In genomic region chr9:121732886-121733285, GRCh38 we compare ENCODE assay signal across 20 cellular contexts.
DNase-seq lines count a peak whose midpoint lies in the region; ATAC-seq and TF ChIP-seq lines count a peak whose summit lies in the region.
"Had no signal": no experiment of that assay in that cellular context is flagged by ENCODE, and none has a peak within 500 bp of the region (broad histone marks: within the 10 kb centered on the region; RNA-seq: fewer than 3 reads in every experiment).

No MANE protein-coding gene starts in this region.

- ATAC-seq in DND-41 (ENCODE audit: insufficient read depth, low read depth), result 0 out of 3 replicates have a peak, but pooled peaks have one; percentile 29
- peak; percentile 79 for ATAC-seq in stimulated activated effector memory CD8-positive, alpha-beta T cell treated with anti-CD3 and anti-CD28 coated beads, Interleukin-12 subunit alpha, Interleukin-12 subunit beta, amount 100 ng/mL, for 72 hours
- no peak for ATAC-seq in GM18498 (IDR thresholded peaks at IDR 0.05; ENCODE audit: unreplicated experiment)
- ATAC-seq: sciatic nerve had no signal

- H3K79me2 ChIP-seq in DND-41 (ENCODE audit: insufficient read depth, low read length), result no peaks in the 10 kb centered on the region
- H3K79me2 ChIP-seq in hepatocyte, result peaks cover 65% of the 10 kb centered on the region
- peaks cover 74% of the 10 kb centered on the region for H3K79me2 ChIP-seq in SK-N-SH (ENCODE audit: insufficient read depth)

- H3K4me1 Mint-ChIP-seq in stimulated activated effector memory CD8-positive, alpha-beta T cell treated with anti-CD3 and anti-CD28 coated beads, Interleukin-12 subunit alpha, Interleukin-12 subunit beta, amount 100 ng/mL, for 72 hours, result peaks cover 61% of the 10 kb centered on the region

- no peaks in the 10 kb centered on the region for H3K36me3 ChIP-seq in DND-41 (ENCODE audit: insufficient read depth, low read length)
- no peaks in the 10 kb centered on the region for H3K36me3 ChIP-seq in KOPT-K1 (ENCODE audit: insufficient read depth, low read length)
- no peaks in the 10 kb centered on the region for H3K36me3 ChIP-seq in hepatocyte (replicated peaks; ENCODE audit: insufficient read depth, low read depth)
- H3K36me3 ChIP-seq in SK-N-SH (replicated peaks in 1 of 2; ENCODE audit: control insufficient read depth in 1 of 2, insufficient read depth in 2 of 2, low read length in 1 of 2), result no peaks in the 10 kb centered on the region
- no peaks in the 10 kb centered on the region for H3K36me3 ChIP-seq in SJCRH30
- H3K36me3 ChIP-seq: suprapubic skin had no signal

- TF ChIP-seq EP300 in SK-N-SH (IDR thresholded peaks at IDR 0.05; ENCODE audit: borderline replicate concordance in 1 of 2, low read depth in 1 of 2, low read length in 1 of 2), result no peak

- TF ChIP-seq RAD21 in SK-N-SH (IDR thresholded peaks at IDR 0.05; ENCODE audit: low read length), result no peak

- H3K9ac ChIP-seq in DND-41 (ENCODE audit: low read depth, low read length) (no peak overlapping the region), SK-N-SH (no peak overlapping the region)
- H3K9ac ChIP-seq: parathyroid adenoma had no signal

- H2AFZ ChIP-seq in DND-41 (ENCODE audit: low read depth, low read length), result no peak overlapping the region
- H2AFZ ChIP-seq in hepatocyte, result no peak overlapping the region
- no peak overlapping the region for H2AFZ ChIP-seq in SK-N-SH (ENCODE audit: low read depth)
- H2AFZ ChIP-seq: parathyroid adenoma, PC-9 had no signal

- H3K27me3 ChIP-seq in DND-41 (ENCODE audit: insufficient read depth, low read length, poor library complexity) (peaks cover 22% of the 10 kb centered on the region), hepatocyte (no peaks in the 10 kb centered on the region), SK-N-SH (ENCODE audit: insufficient read depth) (no peaks in the 10 kb centered on the region), SJCRH30 (no peaks in the 10 kb centered on the region)
- H3K27me3 ChIP-seq: suprapubic skin had no signal

- H3K4me3 ChIP-seq in DND-41 (ENCODE audit: low read depth in 1 of 2, low read length in 2 of 2), result no peak overlapping the region
- no peak overlapping the region for H3K4me3 ChIP-seq in hepatocyte
- no peak overlapping the region for H3K4me3 ChIP-seq in SK-N-SH (ENCODE audit: low read depth in 2 of 2, low read length in 1 of 2)
- no peak overlapping the region for H3K4me3 ChIP-seq in SJCRH30
- H3K4me3 ChIP-seq: PC-9, suprapubic skin had no signal

- CTCF ChIA-PET in SK-N-SH (lab: Yijun Ruan, JAX), result interaction anchor here (1.3 to 3.4 kb wide), 4 partner anchors 10 to 93 kb away, joined by 4 to 15 read pairs (median 8); no protein-coding TSS in a partner anchor

- H3K9me2 ChIP-seq in hepatocyte (replicated peaks; ENCODE audit: insufficient read depth) (no peaks in the 10 kb centered on the region), SK-N-SH (no peaks in the 10 kb centered on the region)

- H3K4me2 ChIP-seq in DND-41 (ENCODE audit: insufficient read depth, low read length), result no peak overlapping the region
- H3K4me2 ChIP-seq in hepatocyte, result no peak overlapping the region
- no peak overlapping the region for H3K4me2 ChIP-seq in SK-N-SH

- 83% methylated on average over 4 of the region's 4 CpGs for WGBS in hepatocyte (ENCODE audit: low lambda C conversion rate, missing lambda C conversion rate)
- 93% methylated on average over 4 of the region's 4 CpGs for WGBS in SK-N-SH (ENCODE audit: low lambda C conversion rate)

- H3F3A ChIP-seq in SK-N-SH (replicated peaks; ENCODE audit: insufficient read depth), result no peaks in the 10 kb centered on the region

- no peak overlapping the region; the same call in 1 of the 2 replicates for H3K27ac ChIP-seq in DND-41 (ENCODE audit: low read length)
- peak overlapping the region; percentile 72 for H3K27ac ChIP-seq in KOPT-K1 (ENCODE audit: low read depth, low read length, poor library complexity, severe bottlenecking)
- peak overlapping the region; percentile 53 for H3K27ac ChIP-seq in hepatocyte
- H3K27ac ChIP-seq in SK-N-SH (ENCODE audit: low read depth in 2 of 2, low read length in 1 of 2), result peak overlapping the region in 1 of 2 experiments; percentile 30; a peak in 1 of 4 replicates
- H3K27ac ChIP-seq in SJCRH30, result no peak overlapping the region
- H3K27ac ChIP-seq: parathyroid adenoma, PC-9, suprapubic skin had no signal

- H3K9me3 ChIP-seq in DND-41 (ENCODE audit: insufficient read depth, low read length, severe bottlenecking), result no peaks in the 10 kb centered on the region
- no peaks in the 10 kb centered on the region for H3K9me3 ChIP-seq in KOPT-K1 (ENCODE audit: insufficient read depth, low read length, poor library complexity, severe bottlenecking)
- H3K9me3 ChIP-seq in hepatocyte (ENCODE audit: low read depth), result no peaks in the 10 kb centered on the region
- no peaks in the 10 kb centered on the region for H3K9me3 ChIP-seq in SK-N-SH
- H3K9me3 ChIP-seq in SJCRH30 (replicated peaks), result no peaks in the 10 kb centered on the region
- H3K9me3 ChIP-seq: suprapubic skin had no signal

- H4K20me1 ChIP-seq in DND-41 (ENCODE audit: insufficient read depth, low read length), result peaks cover 10% of the 10 kb centered on the region; the same call in 1 of the 2 replicates
- H4K20me1 ChIP-seq in hepatocyte (ENCODE audit: insufficient read depth, poor library complexity, severe bottlenecking), result peaks cover 45% of the 10 kb centered on the region
- H4K20me1 ChIP-seq in SK-N-SH (ENCODE audit: insufficient read depth), result peaks cover 90% of the 10 kb centered on the region

- H3K9me3 Mint-ChIP-seq in stimulated activated effector memory CD8-positive, alpha-beta T cell treated with anti-CD3 and anti-CD28 coated beads, Interleukin-12 subunit alpha, Interleukin-12 subunit beta, amount 100 ng/mL, for 72 hours, result no peaks in the 10 kb centered on the region
- H3K9me3 Mint-ChIP-seq: activated T-cell treated with anti-CD3 and anti-CD28 coated beads, Interleukin-2, amount 50 U/mL, for 72 hours; endodermal cell; nephron had no signal

- H3K27ac Mint-ChIP-seq in stimulated activated effector memory CD8-positive, alpha-beta T cell treated with anti-CD3 and anti-CD28 coated beads, Interleukin-12 subunit alpha, Interleukin-12 subunit beta, amount 100 ng/mL, for 72 hours, result peak overlapping the region; percentile 81
- H3K27ac Mint-ChIP-seq: activated T-cell treated with anti-CD3 and anti-CD28 coated beads, Interleukin-2, amount 50 U/mL, for 72 hours had no signal

- 0 out of 2 replicates have a peak, but pooled peaks cover 8% of the 10 kb centered on the region for H3K4me1 ChIP-seq in DND-41 (ENCODE audit: insufficient read depth, low read length)
- peaks cover 27% of the 10 kb centered on the region for H3K4me1 ChIP-seq in hepatocyte (ENCODE audit: insufficient read depth)
- peaks cover 5 to 73% of the 10 kb centered on the region in 2 experiments; a peak in 2 of 4 replicates for H3K4me1 ChIP-seq in SK-N-SH (ENCODE audit: control insufficient read depth in 1 of 2, insufficient read depth in 2 of 2, low read depth in 1 of 2, low read length in 1 of 2)
- peaks cover 22% of the 10 kb centered on the region for H3K4me1 ChIP-seq in SJCRH30

- TF ChIP-seq CTCF in DND-41 (IDR thresholded peaks at IDR 0.05; ENCODE audit: borderline replicate concordance, extremely low read depth, low read length, poor library complexity, severe bottlenecking), result no peak
- TF ChIP-seq CTCF in hepatocyte (IDR thresholded peaks at IDR 0.05; ENCODE audit: poor library complexity), result no peak
- TF ChIP-seq CTCF in SK-N-SH (IDR thresholded peaks at IDR 0.05), result no peak

- no peaks in the 10 kb centered on the region for H3K36me3 Mint-ChIP-seq in stimulated activated effector memory CD8-positive, alpha-beta T cell treated with anti-CD3 and anti-CD28 coated beads, Interleukin-12 subunit alpha, Interleukin-12 subunit beta, amount 100 ng/mL, for 72 hours

- POLR2A ChIA-PET in SK-N-SH (lab: Yijun Ruan, JAX), result no interaction called here

- DNase-seq in DND-41 (no peak), hepatocyte (ENCODE audit: low spot score) (no peak), SK-N-SH (no peak), SJCRH30 (no peak)
- no peak for DNase-seq in stimulated activated effector memory CD8-positive, alpha-beta T cell treated with anti-CD3 and anti-CD28 coated beads, Interleukin-12 subunit alpha, Interleukin-12 subunit beta, amount 100 ng/mL, for 72 hours (ENCODE audit: low spot score in 2 of 2)
- DNase-seq in activated naive CD4-positive, alpha-beta T cell treated with Interleukin-2 at 50 U/mL for 16 hours, result no peak
- DNase-seq: activated naive CD4-positive, alpha-beta T cell treated with anti-CD3 and anti-CD28 coated beads, Interleukin-2, amount 50 U/mL, for 16 hours; activated T-cell treated with anti-CD3 and anti-CD28 coated beads, Interleukin-2, amount 50 U/mL, for 72 hours; endodermal cell; NCI-H1105; NCI-H2029 treated with DMSO at 0.1 percent for 48 hours; NCI-H226; PC-9; SIG-M5 had no signal

- H3K4me3 Mint-ChIP-seq in stimulated activated effector memory CD8-positive, alpha-beta T cell treated with anti-CD3 and anti-CD28 coated beads, Interleukin-12 subunit alpha, Interleukin-12 subunit beta, amount 100 ng/mL, for 72 hours, result peak overlapping the region; percentile 17
- H3K4me3 Mint-ChIP-seq: activated T-cell treated with anti-CD3 and anti-CD28 coated beads, Interleukin-2, amount 50 U/mL, for 72 hours; endodermal cell had no signal

TF ChIP-seq in SK-N-SH, 30 proteins besides CTCF, POLR2A, EP300 and RAD21:
- TF ChIP-seq RXRA (IDR thresholded peaks at IDR 0.05; ENCODE audit: borderline replicate concordance, low read depth), result no peak
- TF ChIP-seq MXI1 (IDR thresholded peaks at IDR 0.05; ENCODE audit: low read depth, low read length), result no peak
- TF ChIP-seq NRF1 (IDR thresholded peaks at IDR 0.05; ENCODE audit: low read depth, low read length), result no peak
- no peak for TF ChIP-seq NFIC (IDR thresholded peaks at IDR 0.05; ENCODE audit: borderline replicate concordance)
- no peak for TF ChIP-seq SMC3 (IDR thresholded peaks at IDR 0.05; ENCODE audit: low read depth, low read length)
- TF ChIP-seq YY1 (IDR thresholded peaks at IDR 0.05; ENCODE audit: low read depth), result no peak
- TF ChIP-seq TEAD4 (IDR thresholded peaks at IDR 0.05; ENCODE audit: borderline replicate concordance, insufficient read depth), result no peak
TF ChIP-seq in SK-N-SH: peak in this region for 0.

Comparison
In these comparisons a context has a peak if more than half of its experiments do, and no peak if none do; other contexts are left out.
1. H3K27ac ChIP-seq: peak in KOPT-K1 (single experiment) and hepatocyte (single experiment); none in DND-41 (single experiment) and SJCRH30 (single experiment).